ENCODE assay signal across 1 cellular context in the genomic region with DNA sequence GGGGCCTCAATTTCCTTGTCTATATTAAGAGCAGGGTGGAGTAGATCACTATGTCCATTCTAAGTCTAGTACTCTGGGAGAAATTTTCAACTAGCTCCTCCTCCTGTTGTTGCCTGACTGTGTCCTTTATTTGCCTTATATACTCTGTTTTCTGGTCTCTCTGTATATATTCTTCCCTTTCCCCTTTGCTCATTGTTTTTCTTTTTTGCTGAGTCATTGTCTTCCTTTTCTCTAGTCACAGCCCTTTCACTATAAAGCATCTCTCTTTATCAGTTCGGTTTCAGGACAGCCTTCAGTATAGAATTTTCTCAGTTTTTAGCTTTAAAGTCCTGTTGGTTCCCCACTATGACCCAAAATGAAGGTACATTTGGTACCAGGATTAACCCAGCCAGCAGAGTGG.
A peak's percentile ranks its signal among the peaks of the same experiment; 100 is the strongest.
TF ChIP-seq lines count a peak whose summit lies in the region.

No MANE protein-coding gene starts in this region.

TF ChIP-seq in IMR-90, 13 proteins besides CTCF, POLR2A, EP300 and RAD21:
- no peak for TF ChIP-seq SMC3 (IDR thresholded peaks at IDR 0.05; ENCODE audit: low read depth, low read length)
- peak; percentile 95 for TF ChIP-seq MAFK (IDR thresholded peaks at IDR 0.05; ENCODE audit: low read depth, low read length)
- TF ChIP-seq RFX5 (IDR thresholded peaks at IDR 0.05; ENCODE audit: low read depth, low read length), result no peak
- peak; percentile 100 for TF ChIP-seq NFE2L2 (IDR thresholded peaks at IDR 0.05; ENCODE audit: low read depth, low read length)
